ENCODE assay signal across 19 cellular contexts in the genomic region with DNA sequence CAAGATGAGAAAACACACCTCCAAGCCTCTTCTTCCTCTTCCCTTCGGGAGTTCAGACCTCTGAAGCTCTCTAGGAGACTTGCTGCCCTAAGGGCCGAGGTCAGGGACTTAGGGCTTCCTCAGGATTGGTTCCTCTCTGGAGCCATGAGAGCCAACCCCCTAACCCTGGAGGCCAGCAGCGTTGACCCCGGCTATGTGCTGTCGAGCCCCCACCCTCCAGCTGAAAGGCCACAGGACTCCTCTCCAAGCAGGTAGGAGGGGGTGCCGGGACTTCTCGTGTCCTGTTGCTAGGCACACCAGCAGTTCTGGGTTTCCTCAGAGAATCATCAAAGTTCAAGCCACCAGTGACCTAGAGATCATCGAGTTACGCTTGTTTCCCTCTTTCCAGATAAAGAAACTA.
DNase-seq lines count a peak whose midpoint lies in the region; ATAC-seq and TF ChIP-seq lines count a peak whose summit lies in the region.
"Had no signal": no experiment of that assay in that cellular context is flagged by ENCODE, and none has a peak within 500 bp of the region (broad histone marks: within the 10 kb centered on the region; RNA-seq: fewer than 3 reads in every experiment).

No MANE protein-coding gene starts in this region.

- no peaks in the 10 kb centered on the region for H3K9me3 ChIP-seq in right cardiac atrium (ENCODE audit: control insufficient read depth, low read length)
- H3K9me3 ChIP-seq in lower lobe of right lung: peaks cover 18% of the 10 kb centered on the region
- H3K9me3 ChIP-seq in stomach: peaks cover 0 to 17% (median 11%) of the 10 kb centered on the region in 4 donors

- no peak overlapping the region for H3K4me3 ChIP-seq in right cardiac atrium (ENCODE audit: low read length)
- H3K4me3 ChIP-seq in lower lobe of right lung: no peak overlapping the region
- H3K4me3 ChIP-seq in stomach: no peak overlapping the region

- no peak overlapping the region for H3K27ac ChIP-seq in right cardiac atrium (ENCODE audit: low read length)
- H3K27ac ChIP-seq in lower lobe of right lung: peak overlapping the region; percentile 46
- peak overlapping the region in 1 of 5 donors; percentile 4 for H3K27ac ChIP-seq in stomach
- H3K27ac ChIP-seq: RWPE1 had no signal

- intact Hi-C loops in cardiac septum (cut with DNase I) (no loop called here), right cardiac atrium (cut with DNase I) (no loop called here), lower lobe of right lung (cut with DNase I) (no loop called here), stomach (cut with DNase I; ENCODE audit: low total_unique reads) (no loop called here)

- TF ChIP-seq EP300 in stomach (IDR thresholded peaks at IDR 0.05): no peak

- no peak for TF ChIP-seq POLR2A in stomach (IDR thresholded peaks at IDR 0.05)

- 78% methylated on average over 9 of the region's 9 CpGs for whole genome bisulfite sequencing in right cardiac atrium
- 77 to 86% (median 81%) methylated on average over 8 to 9 of the region's 9 CpGs for WGBS in stomach, 5 donors

- no peak for TF ChIP-seq CTCF in lower lobe of right lung (IDR thresholded peaks at IDR 0.05)
- no peak for TF ChIP-seq CTCF in stomach (IDR thresholded peaks at IDR 0.05)

- H3K36me3 ChIP-seq in lower lobe of right lung (no peaks in the 10 kb centered on the region), stomach (no peaks in the 10 kb centered on the region)

- ATAC-seq in right cardiac atrium (no peak), lower lobe of right lung (peak; percentile 31 to 35)
- ATAC-seq: SK-N-SH treated with all-trans-retinoic acid at 6 μM for 48 hours had no signal

- H3K27me3 ChIP-seq in right cardiac atrium (ENCODE audit: control insufficient read depth, insufficient read depth) (no peaks in the 10 kb centered on the region), lower lobe of right lung (ENCODE audit: low read depth) (peaks cover 7% of the 10 kb centered on the region), stomach (peaks cover 0 to 11% (median 8%) of the 10 kb centered on the region in 3 donors)

- DNase-seq in cardiac septum (ENCODE audit: low spot score) (peak; percentile 39), right cardiac atrium (no peak), MV-4-11 (lab: John Stamatoyannopoulos, UW) (peak; percentile 22), lower lobe of right lung (no peak), stomach (peak; percentile 22), DMS79 treated with DMSO at 0.1 percent for 48 hours (lab: John Stamatoyannopoulos, UW) (no peak)
- DNase-seq in activated T-cell treated with anti-CD3 and anti-CD28 coated beads, Interleukin-2, amount 50 U/mL, for 1 hour: no peak
- no peak for DNase-seq in stimulated activated CD4-positive, alpha-beta T cell treated with anti-CD3 and anti-CD28 coated beads, Interleukin-15, amount 100 ng/mL, for 24 hours
- DNase-seq: CD4-positive, alpha-beta T cell; COR-L47; DMS 273 treated with DMSO at 0.1 percent for 48 hours; DND-41; NCI-H1105 treated with DMSO at 0.1 percent for 48 hours; NCI-H2029 treated with DMSO at 0.1 percent for 48 hours; NCI-H226; NCI-H510A treated with DMSO at 0.1 percent for 48 hours; NCI-H748 treated with DMSO at 0.1 percent for 48 hours had no signal

- H3K4me1 ChIP-seq in right cardiac atrium (ENCODE audit: control insufficient read depth, insufficient read depth, low read length): no peaks in the 10 kb centered on the region
- H3K4me1 ChIP-seq in lower lobe of right lung: no peaks in the 10 kb centered on the region
- peaks cover 0 to 11% (median 3%) of the 10 kb centered on the region in 4 donors for H3K4me1 ChIP-seq in stomach

Comparison
In these comparisons a context has a peak if more than half of its experiments do, and no peak if none do; other contexts are left out.
1. DNase-seq: peak in cardiac septum (single experiment), MV-4-11 (single experiment) and stomach (single experiment); none in right cardiac atrium (0 of 3), lower lobe of right lung (single experiment), activated T-cell treated with anti-CD3 and anti-CD28 coated beads, Interleukin-2, amount 50 U/mL, for 1 hour (single experiment), DMS79 treated with DMSO at 0.1 percent for 48 hours (single experiment) and stimulated activated CD4-positive, alpha-beta T cell treated with anti-CD3 and anti-CD28 coated beads, Interleukin-15, amount 100 ng/mL, for 24 hours (single experiment).
2. ATAC-seq: peak in lower lobe of right lung (2 of 2); none in right cardiac atrium (0 of 2).